ENCODE assay signal across 1 cellular context in the genomic region with DNA sequence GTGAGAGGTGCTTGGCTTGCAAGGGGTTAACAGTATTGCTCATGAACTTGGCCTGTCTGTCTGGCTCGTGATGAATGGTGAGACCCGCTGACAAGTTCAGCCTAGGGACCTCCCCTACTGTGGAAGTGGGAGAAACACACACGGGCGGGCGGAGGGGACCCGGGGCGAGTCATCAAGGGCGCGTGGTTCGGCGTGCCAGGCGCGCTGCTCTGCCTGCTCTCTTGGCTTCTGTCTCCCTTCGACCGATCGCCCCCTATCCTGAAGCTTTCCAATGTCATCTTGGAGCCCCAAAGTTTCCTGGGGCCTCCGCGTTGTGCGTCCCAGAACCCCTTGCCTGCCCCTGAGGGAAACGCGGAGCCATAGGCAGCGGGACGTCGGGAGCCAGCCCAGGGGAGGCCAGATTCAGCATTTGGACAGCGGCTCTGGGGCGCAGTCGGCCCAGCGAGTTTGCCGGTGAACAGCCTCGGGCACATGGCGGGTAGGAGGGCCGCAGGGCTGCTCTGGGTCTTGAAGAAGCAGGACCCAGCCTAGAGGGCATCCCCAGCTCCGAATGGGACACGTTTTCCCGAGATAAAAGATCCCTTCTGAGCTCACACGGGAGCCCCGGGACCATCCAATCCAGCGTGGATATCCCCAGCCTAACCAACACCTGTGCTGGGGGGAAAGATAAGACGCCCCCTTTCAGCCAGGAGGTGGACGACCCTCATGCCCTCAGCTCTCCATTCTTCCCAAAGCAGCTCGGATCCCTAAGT.
TF ChIP-seq lines count a peak whose summit lies in the region.

No MANE protein-coding gene starts in this region.

TF ChIP-seq in HepG2, 621 proteins besides CTCF, POLR2A, EP300 and RAD21 (continued from another document and continues in another):
- TF ChIP-seq, protein P1, sequence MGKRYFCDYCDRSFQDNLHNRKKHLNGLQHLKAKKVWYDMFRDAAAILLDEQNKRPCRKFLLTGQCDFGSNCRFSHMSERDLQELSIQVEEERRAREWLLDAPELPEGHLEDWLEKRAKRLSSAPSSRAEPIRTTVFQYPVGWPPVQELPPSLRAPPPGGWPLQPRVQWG (CRISPR knock-in tag; IDR thresholded peaks at IDR 0.05; ENCODE audit: borderline replicate concordance, low read depth): no peak
- TF ChIP-seq, protein P2, sequence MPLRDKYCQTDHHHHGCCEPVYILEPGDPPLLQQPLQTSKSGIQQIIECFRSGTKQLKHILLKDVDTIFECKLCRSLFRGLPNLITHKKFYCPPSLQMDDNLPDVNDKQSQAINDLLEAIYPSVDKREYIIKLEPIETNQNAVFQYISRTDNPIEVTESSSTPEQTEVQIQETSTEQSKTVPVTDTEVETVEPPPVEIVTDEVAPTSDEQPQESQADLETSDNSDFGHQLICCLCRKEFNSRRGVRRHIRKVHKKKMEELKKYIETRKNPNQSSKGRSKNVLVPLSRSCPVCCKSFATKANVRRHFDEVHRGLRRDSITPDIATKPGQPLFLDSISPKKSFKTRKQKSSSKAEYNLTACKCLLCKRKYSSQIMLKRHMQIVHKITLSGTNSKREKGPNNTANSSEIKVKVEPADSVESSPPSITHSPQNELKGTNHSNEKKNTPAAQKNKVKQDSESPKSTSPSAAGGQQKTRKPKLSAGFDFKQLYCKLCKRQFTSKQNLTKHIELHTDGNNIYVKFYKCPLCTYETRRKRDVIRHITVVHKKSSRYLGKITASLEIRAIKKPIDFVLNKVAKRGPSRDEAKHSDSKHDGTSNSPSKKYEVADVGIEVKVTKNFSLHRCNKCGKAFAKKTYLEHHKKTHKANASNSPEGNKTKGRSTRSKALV (CRISPR knock-in tag; IDR thresholded peaks at IDR 0.05): peak; percentile 88; the same call in 1 of the 2 replicates
- TF ChIP-seq ZSCAN12 (CRISPR knock-in tag; IDR thresholded peaks at IDR 0.05): peak; percentile 87; the same call in 1 of the 2 replicates
- TF ChIP-seq NFE2L2 (IDR thresholded peaks at IDR 0.05; ENCODE audit: low read length): no peak
- no peak for TF ChIP-seq MEIS1 (CRISPR knock-in tag; IDR thresholded peaks at IDR 0.05; ENCODE audit: borderline replicate concordance)
- TF ChIP-seq JUNB (CRISPR knock-in tag; IDR thresholded peaks at IDR 0.05; ENCODE audit: borderline replicate concordance): no peak
- TF ChIP-seq SRSF1 (optimal IDR thresholded peaks at IDR 0.05; ENCODE audit: low read depth, low read length): no peak
- TF ChIP-seq, protein P3, sequence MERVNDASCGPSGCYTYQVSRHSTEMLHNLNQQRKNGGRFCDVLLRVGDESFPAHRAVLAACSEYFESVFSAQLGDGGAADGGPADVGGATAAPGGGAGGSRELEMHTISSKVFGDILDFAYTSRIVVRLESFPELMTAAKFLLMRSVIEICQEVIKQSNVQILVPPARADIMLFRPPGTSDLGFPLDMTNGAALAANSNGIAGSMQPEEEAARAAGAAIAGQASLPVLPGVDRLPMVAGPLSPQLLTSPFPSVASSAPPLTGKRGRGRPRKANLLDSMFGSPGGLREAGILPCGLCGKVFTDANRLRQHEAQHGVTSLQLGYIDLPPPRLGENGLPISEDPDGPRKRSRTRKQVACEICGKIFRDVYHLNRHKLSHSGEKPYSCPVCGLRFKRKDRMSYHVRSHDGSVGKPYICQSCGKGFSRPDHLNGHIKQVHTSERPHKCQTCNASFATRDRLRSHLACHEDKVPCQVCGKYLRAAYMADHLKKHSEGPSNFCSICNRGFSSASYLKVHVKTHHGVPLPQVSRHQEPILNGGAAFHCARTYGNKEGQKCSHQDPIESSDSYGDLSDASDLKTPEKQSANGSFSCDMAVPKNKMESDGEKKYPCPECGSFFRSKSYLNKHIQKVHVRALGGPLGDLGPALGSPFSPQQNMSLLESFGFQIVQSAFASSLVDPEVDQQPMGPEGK (CRISPR knock-in tag; IDR thresholded peaks at IDR 0.05): peak; percentile 29; the same call in 1 of the 2 replicates
- 0 out of 2 replicates have a peak, but pooled peaks have one; percentile 68 for TF ChIP-seq MED13 (CRISPR knock-in tag; IDR thresholded peaks at IDR 0.05)
- TF ChIP-seq, protein P4, sequence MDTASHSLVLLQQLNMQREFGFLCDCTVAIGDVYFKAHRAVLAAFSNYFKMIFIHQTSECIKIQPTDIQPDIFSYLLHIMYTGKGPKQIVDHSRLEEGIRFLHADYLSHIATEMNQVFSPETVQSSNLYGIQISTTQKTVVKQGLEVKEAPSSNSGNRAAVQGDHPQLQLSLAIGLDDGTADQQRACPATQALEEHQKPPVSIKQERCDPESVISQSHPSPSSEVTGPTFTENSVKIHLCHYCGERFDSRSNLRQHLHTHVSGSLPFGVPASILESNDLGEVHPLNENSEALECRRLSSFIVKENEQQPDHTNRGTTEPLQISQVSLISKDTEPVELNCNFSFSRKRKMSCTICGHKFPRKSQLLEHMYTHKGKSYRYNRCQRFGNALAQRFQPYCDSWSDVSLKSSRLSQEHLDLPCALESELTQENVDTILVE (CRISPR knock-in tag; IDR thresholded peaks at IDR 0.05): peak; percentile 68; the same call in 1 of the 2 replicates
- no peak for TF ChIP-seq GFI1 (CRISPR knock-in tag; IDR thresholded peaks at IDR 0.05; ENCODE audit: borderline replicate concordance)
- peak; percentile 58 for TF ChIP-seq FOSL2 (CRISPR knock-in tag; IDR thresholded peaks at IDR 0.05)
- TF ChIP-seq, protein P5, sequence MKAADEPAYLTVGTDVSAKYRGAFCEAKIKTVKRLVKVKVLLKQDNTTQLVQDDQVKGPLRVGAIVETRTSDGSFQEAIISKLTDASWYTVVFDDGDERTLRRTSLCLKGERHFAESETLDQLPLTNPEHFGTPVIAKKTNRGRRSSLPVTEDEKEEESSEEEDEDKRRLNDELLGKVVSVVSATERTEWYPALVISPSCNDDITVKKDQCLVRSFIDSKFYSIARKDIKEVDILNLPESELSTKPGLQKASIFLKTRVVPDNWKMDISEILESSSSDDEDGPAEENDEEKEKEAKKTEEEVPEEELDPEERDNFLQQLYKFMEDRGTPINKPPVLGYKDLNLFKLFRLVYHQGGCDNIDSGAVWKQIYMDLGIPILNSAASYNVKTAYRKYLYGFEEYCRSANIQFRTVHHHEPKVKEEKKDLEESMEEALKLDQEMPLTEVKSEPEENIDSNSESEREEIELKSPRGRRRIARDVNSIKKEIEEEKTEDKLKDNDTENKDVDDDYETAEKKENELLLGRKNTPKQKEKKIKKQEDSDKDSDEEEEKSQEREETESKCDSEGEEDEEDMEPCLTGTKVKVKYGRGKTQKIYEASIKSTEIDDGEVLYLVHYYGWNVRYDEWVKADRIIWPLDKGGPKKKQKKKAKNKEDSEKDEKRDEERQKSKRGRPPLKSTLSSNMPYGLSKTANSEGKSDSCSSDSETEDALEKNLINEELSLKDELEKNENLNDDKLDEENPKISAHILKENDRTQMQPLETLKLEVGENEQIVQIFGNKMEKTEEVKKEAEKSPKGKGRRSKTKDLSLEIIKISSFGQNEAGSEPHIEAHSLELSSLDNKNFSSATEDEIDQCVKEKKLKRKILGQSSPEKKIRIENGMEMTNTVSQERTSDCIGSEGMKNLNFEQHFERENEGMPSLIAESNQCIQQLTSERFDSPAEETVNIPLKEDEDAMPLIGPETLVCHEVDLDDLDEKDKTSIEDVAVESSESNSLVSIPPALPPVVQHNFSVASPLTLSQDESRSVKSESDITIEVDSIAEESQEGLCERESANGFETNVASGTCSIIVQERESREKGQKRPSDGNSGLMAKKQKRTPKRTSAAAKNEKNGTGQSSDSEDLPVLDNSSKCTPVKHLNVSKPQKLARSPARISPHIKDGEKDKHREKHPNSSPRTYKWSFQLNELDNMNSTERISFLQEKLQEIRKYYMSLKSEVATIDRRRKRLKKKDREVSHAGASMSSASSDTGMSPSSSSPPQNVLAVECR (CRISPR knock-in tag; IDR thresholded peaks at IDR 0.05; ENCODE audit: borderline replicate concordance): peak; percentile 50; the same call in 1 of the 2 replicates
- TF ChIP-seq, protein P6, sequence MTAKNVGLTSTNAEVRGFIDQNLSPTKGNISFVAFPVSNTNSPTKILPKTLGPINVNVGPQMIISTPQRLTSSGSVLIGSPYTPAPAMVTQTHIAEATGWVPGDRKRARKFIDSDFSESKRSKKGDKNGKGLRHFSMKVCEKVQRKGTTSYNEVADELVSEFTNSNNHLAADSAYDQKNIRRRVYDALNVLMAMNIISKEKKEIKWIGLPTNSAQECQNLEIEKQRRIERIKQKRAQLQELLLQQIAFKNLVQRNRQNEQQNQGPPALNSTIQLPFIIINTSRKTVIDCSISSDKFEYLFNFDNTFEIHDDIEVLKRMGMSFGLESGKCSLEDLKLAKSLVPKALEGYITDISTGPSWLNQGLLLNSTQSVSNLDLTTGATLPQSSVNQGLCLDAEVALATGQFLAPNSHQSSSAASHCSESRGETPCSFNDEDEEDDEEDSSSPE (CRISPR knock-in tag; IDR thresholded peaks at IDR 0.05): peak; percentile 30; the same call in 1 of the 2 replicates
- TF ChIP-seq ZIK1 (CRISPR knock-in tag; IDR thresholded peaks at IDR 0.05; ENCODE audit: borderline replicate concordance, low read depth): no peak
- TF ChIP-seq ZNF34 (CRISPR knock-in tag; IDR thresholded peaks at IDR 0.05; ENCODE audit: borderline replicate concordance): no peak
- TF ChIP-seq ZNF878 (CRISPR knock-in tag; IDR thresholded peaks at IDR 0.05): 0 out of 2 replicates have a peak, but pooled peaks have one; percentile 33
- TF ChIP-seq ZNF446 (CRISPR knock-in tag; IDR thresholded peaks at IDR 0.05): peak; percentile 79; the same call in 1 of the 2 replicates
- 0 out of 2 replicates have a peak, but pooled peaks have one; percentile 19 for TF ChIP-seq ZNF7 (CRISPR knock-in tag; IDR thresholded peaks at IDR 0.05)
- TF ChIP-seq, protein P7, sequence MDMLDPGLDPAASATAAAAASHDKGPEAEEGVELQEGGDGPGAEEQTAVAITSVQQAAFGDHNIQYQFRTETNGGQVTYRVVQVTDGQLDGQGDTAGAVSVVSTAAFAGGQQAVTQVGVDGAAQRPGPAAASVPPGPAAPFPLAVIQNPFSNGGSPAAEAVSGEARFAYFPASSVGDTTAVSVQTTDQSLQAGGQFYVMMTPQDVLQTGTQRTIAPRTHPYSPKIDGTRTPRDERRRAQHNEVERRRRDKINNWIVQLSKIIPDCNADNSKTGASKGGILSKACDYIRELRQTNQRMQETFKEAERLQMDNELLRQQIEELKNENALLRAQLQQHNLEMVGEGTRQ (IDR thresholded peaks at IDR 0.05; ENCODE audit: low read depth, low read length): no peak
- TF ChIP-seq, protein P7 (CRISPR knock-in tag; IDR thresholded peaks at IDR 0.05; ENCODE audit: borderline replicate concordance): no peak
- no peak for TF ChIP-seq ZFAT (CRISPR knock-in tag; conservative IDR thresholded peaks at IDR 0.05)
- 0 out of 2 replicates have a peak, but pooled peaks have one; percentile 54 for TF ChIP-seq ZNF749 (CRISPR knock-in tag; IDR thresholded peaks at IDR 0.05; ENCODE audit: borderline replicate concordance)
- no peak for TF ChIP-seq NR2F2 (IDR thresholded peaks at IDR 0.05; ENCODE audit: borderline replicate concordance, low read depth)
- no peak for TF ChIP-seq ZNF549 (CRISPR knock-in tag; IDR thresholded peaks at IDR 0.05)
- peak; percentile 42 for TF ChIP-seq TEAD3 (CRISPR knock-in tag; optimal IDR thresholded peaks at IDR 0.05; ENCODE audit: borderline replicate concordance)
- TF ChIP-seq PCBP1 (IDR thresholded peaks at IDR 0.05; ENCODE audit: borderline replicate concordance, low read depth, low read length): no peak
- TF ChIP-seq, protein P8, sequence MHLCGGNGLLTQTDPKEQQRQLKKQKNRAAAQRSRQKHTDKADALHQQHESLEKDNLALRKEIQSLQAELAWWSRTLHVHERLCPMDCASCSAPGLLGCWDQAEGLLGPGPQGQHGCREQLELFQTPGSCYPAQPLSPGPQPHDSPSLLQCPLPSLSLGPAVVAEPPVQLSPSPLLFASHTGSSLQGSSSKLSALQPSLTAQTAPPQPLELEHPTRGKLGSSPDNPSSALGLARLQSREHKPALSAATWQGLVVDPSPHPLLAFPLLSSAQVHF (CRISPR knock-in tag; IDR thresholded peaks at IDR 0.05): no peak
- TF ChIP-seq PHB2 (IDR thresholded peaks at IDR 0.05; ENCODE audit: partially characterized antibody): no peak
- no peak for TF ChIP-seq ZNF33B (CRISPR knock-in tag; IDR thresholded peaks at IDR 0.05)
- peak; percentile 89 for TF ChIP-seq KLF11 (CRISPR knock-in tag; IDR thresholded peaks at IDR 0.05)
- TF ChIP-seq ZNF3 (CRISPR knock-in tag; IDR thresholded peaks at IDR 0.05): peak; percentile 36; the same call in 1 of the 2 replicates
- TF ChIP-seq ZNF883 (CRISPR knock-in tag; IDR thresholded peaks at IDR 0.05; ENCODE audit: not compliant biosample characterization): no peak
- peak; percentile 79 for TF ChIP-seq MTF1 (CRISPR knock-in tag; IDR thresholded peaks at IDR 0.05)
- no peak for TF ChIP-seq ZNF234 (CRISPR knock-in tag; conservative IDR thresholded peaks at IDR 0.05)
- TF ChIP-seq ZNF205 (CRISPR knock-in tag; IDR thresholded peaks at IDR 0.05): 0 out of 2 replicates have a peak, but pooled peaks have one; percentile 44
- peak; percentile 82; the same call in 1 of the 2 replicates for TF ChIP-seq CENPT (CRISPR knock-in tag; IDR thresholded peaks at IDR 0.05; ENCODE audit: low read depth)
- no peak for TF ChIP-seq RBM22 (optimal IDR thresholded peaks at IDR 0.05; ENCODE audit: low read length)
- no peak for TF ChIP-seq SMAD9 (CRISPR knock-in tag; IDR thresholded peaks at IDR 0.05)
- TF ChIP-seq, protein P9, sequence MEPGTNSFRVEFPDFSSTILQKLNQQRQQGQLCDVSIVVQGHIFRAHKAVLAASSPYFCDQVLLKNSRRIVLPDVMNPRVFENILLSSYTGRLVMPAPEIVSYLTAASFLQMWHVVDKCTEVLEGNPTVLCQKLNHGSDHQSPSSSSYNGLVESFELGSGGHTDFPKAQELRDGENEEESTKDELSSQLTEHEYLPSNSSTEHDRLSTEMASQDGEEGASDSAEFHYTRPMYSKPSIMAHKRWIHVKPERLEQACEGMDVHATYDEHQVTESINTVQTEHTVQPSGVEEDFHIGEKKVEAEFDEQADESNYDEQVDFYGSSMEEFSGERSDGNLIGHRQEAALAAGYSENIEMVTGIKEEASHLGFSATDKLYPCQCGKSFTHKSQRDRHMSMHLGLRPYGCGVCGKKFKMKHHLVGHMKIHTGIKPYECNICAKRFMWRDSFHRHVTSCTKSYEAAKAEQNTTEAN (CRISPR knock-in tag; conservative IDR thresholded peaks at IDR 0.05): peak; percentile 58
- no peak for TF ChIP-seq ZFP1 (CRISPR knock-in tag; IDR thresholded peaks at IDR 0.05)
- no peak for TF ChIP-seq HMGA1 (CRISPR knock-in tag; conservative IDR thresholded peaks at IDR 0.05)
- TF ChIP-seq ZNF547 (CRISPR knock-in tag; IDR thresholded peaks at IDR 0.05): no peak
